In genomic region chr6:17816921-17817611, GRCh38 we compare ENCODE assay signal across 13 cellular contexts.
A peak's percentile ranks its signal among the peaks of the same experiment; 100 is the strongest.
DNase-seq lines count a peak whose midpoint lies in the region; ATAC-seq, FAIRE-seq and TF ChIP-seq lines count a peak whose summit lies in the region.
"Had no signal": no experiment of that assay in that cellular context is flagged by ENCODE, and none has a peak within 500 bp of the region (broad histone marks: within the 10 kb centered on the region; RNA-seq: fewer than 3 reads in every experiment).

No MANE protein-coding gene starts in this region.

- H3K4me3 ChIP-seq in astrocyte (ENCODE audit: insufficient read depth, low read depth, low read length): no peak overlapping the region
- H3K4me3 ChIP-seq in thyroid gland (replicated peaks in 1 of 3): no peak overlapping the region
- H3K4me3 ChIP-seq: BLaER1 treated with 17β-estradiol and CSF1 and Interleukin-3, amounts not matched to agents 10 nM and 100 nM; skin epidermis had no signal

- H3K9me3 ChIP-seq in astrocyte (ENCODE audit: insufficient read depth, low read depth, low read length) (no peaks in the 10 kb centered on the region), thyroid gland (no peaks in the 10 kb centered on the region)

- H3K27ac ChIP-seq in astrocyte (ENCODE audit: low read depth, low read length) (no peak overlapping the region), thyroid gland (no peak overlapping the region)
- H3K27ac ChIP-seq: BLaER1 treated with 17β-estradiol and CSF1 and Interleukin-3, amounts not matched to agents 10 nM and 100 nM; skin epidermis had no signal

- no peaks in the 10 kb centered on the region for H3K27me3 Mint-ChIP-seq in astrocyte (ENCODE audit: low read depth, unreplicated experiment)

- DNase-seq in ACHN: peak; percentile 80
- DNase-seq in HK-2 (ENCODE audit: unreplicated experiment): peak; percentile 57
- no peak for DNase-seq in astrocyte (ENCODE audit: low read depth)
- DNase-seq in left colon: no peak
- no peak for DNase-seq in NCI-H2081 treated with DMSO at 0.1 percent for 48 hours (lab: John Stamatoyannopoulos, UW)
- DNase-seq in thyroid gland: no peak
- DNase-seq in dermis blood vessel endothelial cell: no peak
- DNase-seq: activated T-cell treated with anti-CD3 and anti-CD28 coated beads for 4 hours; effector CD4-positive, alpha-beta T cell; naive thymus-derived CD8-positive, alpha-beta T cell had no signal

- H3K36me3 Mint-ChIP-seq in astrocyte (ENCODE audit: low read depth, unreplicated experiment): peaks cover 10% of the 10 kb centered on the region
- H3K36me3 Mint-ChIP-seq: naive thymus-derived CD8-positive, alpha-beta T cell had no signal

- ATAC-seq in left colon (peak; percentile 73), HG03139 (IDR thresholded peaks at IDR 0.05; ENCODE audit: unreplicated experiment) (no peak)
- ATAC-seq: naive thymus-derived CD8-positive, alpha-beta T cell had no signal

- no peak for TF ChIP-seq POLR2A in thyroid gland (IDR thresholded peaks at IDR 0.05)

- H3K27ac Mint-ChIP-seq in astrocyte (ENCODE audit: unreplicated experiment): peak overlapping the region; percentile 90
- H3K27ac Mint-ChIP-seq: naive thymus-derived CD8-positive, alpha-beta T cell had no signal

- intact Hi-C loops in left colon (cut with DNase I, micrococcal nuclease): no loop called here
- intact Hi-C loops in thyroid gland (cut with DNase I): no loop called here

- no peak overlapping the region for H3K9ac ChIP-seq in astrocyte (ENCODE audit: low read length)

- no peaks in the 10 kb centered on the region for H3K4me1 ChIP-seq in astrocyte (ENCODE audit: insufficient read depth, low read length)
- H3K4me1 ChIP-seq in thyroid gland: no peaks in the 10 kb centered on the region
- H3K4me1 ChIP-seq: BLaER1 treated with 17β-estradiol and CSF1 and Interleukin-3, amounts not matched to agents 10 nM and 100 nM had no signal

- no peaks in the 10 kb centered on the region for H4K20me1 ChIP-seq in astrocyte (ENCODE audit: insufficient read depth, low read length)
- H4K20me1 ChIP-seq: BLaER1 treated with 17β-estradiol and CSF1 and Interleukin-3, amounts not matched to agents 10 nM and 100 nM had no signal

- H3K79me2 ChIP-seq in astrocyte (ENCODE audit: insufficient read depth, low read length): no peaks in the 10 kb centered on the region

- H3K27me3 ChIP-seq in astrocyte (ENCODE audit: insufficient read depth, low read length) (no peaks in the 10 kb centered on the region), thyroid gland (no peaks in the 10 kb centered on the region)
- H3K27me3 ChIP-seq: BLaER1 treated with 17β-estradiol and CSF1 and Interleukin-3, amounts not matched to agents 10 nM and 100 nM had no signal

- H3K4me2 ChIP-seq in astrocyte (ENCODE audit: low read length): no peak overlapping the region
- H3K4me2 ChIP-seq: BLaER1 treated with 17β-estradiol and CSF1 and Interleukin-3, amounts not matched to agents 10 nM and 100 nM had no signal

- H3K9me3 Mint-ChIP-seq in astrocyte (ENCODE audit: unreplicated experiment): no peaks in the 10 kb centered on the region
- H3K9me3 Mint-ChIP-seq: naive thymus-derived CD8-positive, alpha-beta T cell had no signal

- 88 to 89% methylated on average over 14 of the region's 14 CpGs for WGBS in thyroid gland, 2 donors

- H3K36me3 ChIP-seq in astrocyte (ENCODE audit: insufficient read depth, low read length) (peaks cover 6% of the 10 kb centered on the region), thyroid gland (peaks cover 4 to 8% of the 10 kb centered on the region in 2 donors)

- TF ChIP-seq CTCF in astrocyte (IDR thresholded peaks at IDR 0.05; ENCODE audit: insufficient read depth, low read depth, low read length) (no peak), thyroid gland (IDR thresholded peaks at IDR 0.05) (no peak)

- peaks cover 15% of the 10 kb centered on the region for H3K4me1 Mint-ChIP-seq in astrocyte (ENCODE audit: low read depth, unreplicated experiment)
- H3K4me1 Mint-ChIP-seq: naive thymus-derived CD8-positive, alpha-beta T cell had no signal

- H2AFZ ChIP-seq in astrocyte (ENCODE audit: low read depth, low read length): no peak overlapping the region

- FAIRE-seq in astrocyte (lab: Jason Lieb, UNC): no peak

- peak overlapping the region; percentile 2 for H3K4me3 Mint-ChIP-seq in astrocyte (ENCODE audit: unreplicated experiment)
- H3K4me3 Mint-ChIP-seq: naive thymus-derived CD8-positive, alpha-beta T cell had no signal

- in situ Hi-C loops in ACHN (cut with HindIII; ENCODE audit: low pct_ligation_motif_present, low pct_unique_long_range_greater_than_20kb, low sequenced_read_pairs): no loop called here

Comparison
In these comparisons a context has a peak if more than half of its experiments do, and no peak if none do; other contexts are left out.
1. DNase-seq: peak in ACHN (single experiment) and HK-2 (single experiment); none in astrocyte (single experiment), left colon (0 of 2), NCI-H2081 treated with DMSO at 0.1 percent for 48 hours (single experiment), thyroid gland (0 of 2) and dermis blood vessel endothelial cell (single experiment).